ENCODE assay signal across 1 cellular context in the genomic region with DNA sequence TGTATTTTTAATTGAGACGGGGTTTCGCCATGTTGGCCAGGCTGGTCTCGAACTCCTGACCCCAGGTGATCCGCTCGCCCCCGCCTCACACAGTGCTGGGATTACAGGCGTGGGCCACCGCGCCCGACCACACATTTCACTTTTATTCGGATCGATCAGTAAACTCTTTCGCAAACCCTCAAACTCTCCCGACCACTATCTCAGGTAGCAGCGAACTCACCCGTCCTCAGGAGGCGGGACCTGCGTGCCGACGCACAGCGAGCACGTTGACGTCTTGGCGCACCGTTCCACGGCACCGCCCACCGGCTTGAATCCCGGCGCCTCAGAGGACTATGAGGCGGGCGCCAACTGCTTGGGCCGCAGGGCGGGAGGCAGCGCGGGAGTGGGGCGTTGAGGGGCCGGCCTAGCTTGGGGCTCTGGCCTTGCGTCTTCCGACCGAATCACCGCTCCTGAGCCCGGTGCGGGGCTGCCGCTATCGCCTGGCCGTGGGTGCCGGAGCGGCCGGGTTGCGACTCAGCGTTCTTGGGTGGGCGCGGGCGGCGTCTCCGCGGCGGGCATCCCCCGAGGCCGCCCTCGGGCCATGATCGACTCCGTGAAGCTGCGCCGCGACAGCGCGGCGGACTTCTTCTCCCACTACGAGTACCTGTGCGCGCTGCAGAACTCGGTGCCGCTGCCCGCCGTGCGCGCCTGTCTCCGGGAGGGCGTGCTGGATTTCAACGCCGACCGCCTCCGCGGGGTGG.
TF ChIP-seq lines count a peak whose summit lies in the region.

A gene with protein sequence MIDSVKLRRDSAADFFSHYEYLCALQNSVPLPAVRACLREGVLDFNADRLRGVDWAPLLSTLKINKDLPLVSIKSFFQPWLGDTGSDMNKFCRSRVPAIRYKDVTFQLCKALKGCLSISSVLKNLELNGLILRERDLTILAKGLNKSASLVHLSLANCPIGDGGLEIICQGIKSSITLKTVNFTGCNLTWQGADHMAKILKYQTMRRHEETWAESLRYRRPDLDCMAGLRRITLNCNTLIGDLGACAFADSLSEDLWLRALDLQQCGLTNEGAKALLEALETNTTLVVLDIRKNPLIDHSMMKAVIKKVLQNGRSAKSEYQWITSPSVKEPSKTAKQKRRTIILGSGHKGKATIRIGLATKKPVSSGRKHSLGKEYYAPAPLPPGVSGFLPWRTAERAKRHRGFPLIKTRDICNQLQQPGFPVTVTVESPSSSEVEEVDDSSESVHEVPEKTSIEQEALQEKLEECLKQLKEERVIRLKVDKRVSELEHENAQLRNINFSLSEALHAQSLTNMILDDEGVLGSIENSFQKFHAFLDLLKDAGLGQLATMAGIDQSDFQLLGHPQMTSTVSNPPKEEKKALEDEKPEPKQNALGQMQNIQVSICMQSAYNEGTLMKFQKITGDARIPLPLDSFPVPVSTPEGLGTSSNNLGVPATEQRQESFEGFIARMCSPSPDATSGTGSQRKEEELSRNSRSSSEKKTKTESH (plus strand): TSS at position 305 of the 740 bp plus-strand sequence. CDS start 276 bp downstream, at position 581.

TF ChIP-seq in HepG2, 621 proteins besides CTCF, POLR2A, EP300 and RAD21 (continued from another document and continues in another):
- TF ChIP-seq NCOA2 (CRISPR knock-in tag; IDR thresholded peaks at IDR 0.05) (peak; percentile 23; the same call in 1 of the 2 replicates), ZNF17 (CRISPR knock-in tag; IDR thresholded peaks at IDR 0.05) (no peak), EHMT2 (IDR thresholded peaks at IDR 0.05; ENCODE audit: borderline replicate concordance, low read depth, low read length) (0 out of 2 replicates have a peak, but pooled peaks have one; percentile 63), ZNF891 (CRISPR knock-in tag; IDR thresholded peaks at IDR 0.05) (peak; percentile 72), RBAK (CRISPR knock-in tag; IDR thresholded peaks at IDR 0.05) (no peak), CHD4 (IDR thresholded peaks at IDR 0.05; ENCODE audit: borderline replicate concordance, low read length) (no peak; the same call in 1 of the 2 replicates), ISX (CRISPR knock-in tag; conservative IDR thresholded peaks at IDR 0.05) (peak; percentile 74), BRD4 (CRISPR knock-in tag; IDR thresholded peaks at IDR 0.05) (peak; percentile 74), ZNF556 (CRISPR knock-in tag; IDR thresholded peaks at IDR 0.05; ENCODE audit: borderline replicate concordance) (peak; percentile 83; the same call in 1 of the 2 replicates), ZSCAN20 (CRISPR knock-in tag; IDR thresholded peaks at IDR 0.05; ENCODE audit: borderline replicate concordance) (peak; percentile 88; the same call in 1 of the 2 replicates), RAD51 (IDR thresholded peaks at IDR 0.05; ENCODE audit: borderline replicate concordance) (no peak), RCOR2 (CRISPR knock-in tag; IDR thresholded peaks at IDR 0.05) (no peak), FOSL2 (CRISPR knock-in tag; IDR thresholded peaks at IDR 0.05) (no peak; the same call in 1 of the 2 replicates), ZSCAN22 (CRISPR knock-in tag; IDR thresholded peaks at IDR 0.05) (peak; percentile 4; the same call in 1 of the 2 replicates), ZNF570 (CRISPR knock-in tag; IDR thresholded peaks at IDR 0.05; ENCODE audit: borderline replicate concordance) (no peak), ZNF446 (CRISPR knock-in tag; IDR thresholded peaks at IDR 0.05) (peak; percentile 73; the same call in 1 of the 2 replicates), STAG1 (CRISPR knock-in tag; IDR thresholded peaks at IDR 0.05) (peak; percentile 4; the same call in 1 of the 2 replicates), HES4 (CRISPR knock-in tag; IDR thresholded peaks at IDR 0.05; ENCODE audit: borderline replicate concordance) (peak; percentile 48), ZNF205 (CRISPR knock-in tag; IDR thresholded peaks at IDR 0.05) (peak; percentile 61; the same call in 1 of the 2 replicates), ZIK1 (CRISPR knock-in tag; IDR thresholded peaks at IDR 0.05; ENCODE audit: borderline replicate concordance, low read depth) (no peak; the same call in 1 of the 2 replicates), TEAD3 (CRISPR knock-in tag; optimal IDR thresholded peaks at IDR 0.05; ENCODE audit: borderline replicate concordance) (peak; percentile 85), ZNF616 (CRISPR knock-in tag; IDR thresholded peaks at IDR 0.05; ENCODE audit: low read depth) (no peak), ZNF335 (CRISPR knock-in tag; IDR thresholded peaks at IDR 0.05) (peak; percentile 72; the same call in 1 of the 2 replicates)
- TF ChIP-seq, protein P1, sequence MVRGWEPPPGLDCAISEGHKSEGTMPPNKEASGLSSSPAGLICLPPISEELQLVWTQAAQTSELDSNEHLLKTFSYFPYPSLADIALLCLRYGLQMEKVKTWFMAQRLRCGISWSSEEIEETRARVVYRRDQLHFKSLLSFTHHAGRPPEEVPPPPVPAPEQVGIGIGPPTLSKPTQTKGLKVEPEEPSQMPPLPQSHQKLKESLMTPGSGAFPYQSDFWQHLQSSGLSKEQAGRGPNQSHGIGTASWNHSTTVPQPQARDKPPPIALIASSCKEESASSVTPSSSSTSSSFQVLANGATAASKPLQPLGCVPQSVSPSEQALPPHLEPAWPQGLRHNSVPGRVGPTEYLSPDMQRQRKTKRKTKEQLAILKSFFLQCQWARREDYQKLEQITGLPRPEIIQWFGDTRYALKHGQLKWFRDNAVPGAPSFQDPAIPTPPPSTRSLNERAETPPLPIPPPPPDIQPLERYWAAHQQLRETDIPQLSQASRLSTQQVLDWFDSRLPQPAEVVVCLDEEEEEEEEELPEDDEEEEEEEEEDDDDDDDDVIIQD (CRISPR knock-in tag; IDR thresholded peaks at IDR 0.05; ENCODE audit: low read depth): no peak
- TF ChIP-seq, protein P2, sequence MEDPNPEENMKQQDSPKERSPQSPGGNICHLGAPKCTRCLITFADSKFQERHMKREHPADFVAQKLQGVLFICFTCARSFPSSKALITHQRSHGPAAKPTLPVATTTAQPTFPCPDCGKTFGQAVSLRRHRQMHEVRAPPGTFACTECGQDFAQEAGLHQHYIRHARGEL (CRISPR knock-in tag; IDR thresholded peaks at IDR 0.05): no peak
- TF ChIP-seq, protein P3, sequence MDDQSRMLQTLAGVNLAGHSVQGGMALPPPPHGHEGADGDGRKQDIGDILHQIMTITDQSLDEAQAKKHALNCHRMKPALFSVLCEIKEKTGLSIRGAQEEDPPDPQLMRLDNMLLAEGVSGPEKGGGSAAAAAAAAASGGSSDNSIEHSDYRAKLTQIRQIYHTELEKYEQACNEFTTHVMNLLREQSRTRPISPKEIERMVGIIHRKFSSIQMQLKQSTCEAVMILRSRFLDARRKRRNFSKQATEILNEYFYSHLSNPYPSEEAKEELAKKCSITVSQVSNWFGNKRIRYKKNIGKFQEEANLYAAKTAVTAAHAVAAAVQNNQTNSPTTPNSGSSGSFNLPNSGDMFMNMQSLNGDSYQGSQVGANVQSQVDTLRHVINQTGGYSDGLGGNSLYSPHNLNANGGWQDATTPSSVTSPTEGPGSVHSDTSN (CRISPR knock-in tag; IDR thresholded peaks at IDR 0.05; ENCODE audit: borderline replicate concordance): no peak; the same call in 1 of the 2 replicates
- TF ChIP-seq, protein P4, sequence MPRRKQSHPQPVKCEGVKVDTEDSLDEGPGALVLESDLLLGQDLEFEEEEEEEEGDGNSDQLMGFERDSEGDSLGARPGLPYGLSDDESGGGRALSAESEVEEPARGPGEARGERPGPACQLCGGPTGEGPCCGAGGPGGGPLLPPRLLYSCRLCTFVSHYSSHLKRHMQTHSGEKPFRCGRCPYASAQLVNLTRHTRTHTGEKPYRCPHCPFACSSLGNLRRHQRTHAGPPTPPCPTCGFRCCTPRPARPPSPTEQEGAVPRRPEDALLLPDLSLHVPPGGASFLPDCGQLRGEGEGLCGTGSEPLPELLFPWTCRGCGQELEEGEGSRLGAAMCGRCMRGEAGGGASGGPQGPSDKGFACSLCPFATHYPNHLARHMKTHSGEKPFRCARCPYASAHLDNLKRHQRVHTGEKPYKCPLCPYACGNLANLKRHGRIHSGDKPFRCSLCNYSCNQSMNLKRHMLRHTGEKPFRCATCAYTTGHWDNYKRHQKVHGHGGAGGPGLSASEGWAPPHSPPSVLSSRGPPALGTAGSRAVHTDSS (CRISPR knock-in tag; conservative IDR thresholded peaks at IDR 0.05): no peak
- TF ChIP-seq, protein P5, sequence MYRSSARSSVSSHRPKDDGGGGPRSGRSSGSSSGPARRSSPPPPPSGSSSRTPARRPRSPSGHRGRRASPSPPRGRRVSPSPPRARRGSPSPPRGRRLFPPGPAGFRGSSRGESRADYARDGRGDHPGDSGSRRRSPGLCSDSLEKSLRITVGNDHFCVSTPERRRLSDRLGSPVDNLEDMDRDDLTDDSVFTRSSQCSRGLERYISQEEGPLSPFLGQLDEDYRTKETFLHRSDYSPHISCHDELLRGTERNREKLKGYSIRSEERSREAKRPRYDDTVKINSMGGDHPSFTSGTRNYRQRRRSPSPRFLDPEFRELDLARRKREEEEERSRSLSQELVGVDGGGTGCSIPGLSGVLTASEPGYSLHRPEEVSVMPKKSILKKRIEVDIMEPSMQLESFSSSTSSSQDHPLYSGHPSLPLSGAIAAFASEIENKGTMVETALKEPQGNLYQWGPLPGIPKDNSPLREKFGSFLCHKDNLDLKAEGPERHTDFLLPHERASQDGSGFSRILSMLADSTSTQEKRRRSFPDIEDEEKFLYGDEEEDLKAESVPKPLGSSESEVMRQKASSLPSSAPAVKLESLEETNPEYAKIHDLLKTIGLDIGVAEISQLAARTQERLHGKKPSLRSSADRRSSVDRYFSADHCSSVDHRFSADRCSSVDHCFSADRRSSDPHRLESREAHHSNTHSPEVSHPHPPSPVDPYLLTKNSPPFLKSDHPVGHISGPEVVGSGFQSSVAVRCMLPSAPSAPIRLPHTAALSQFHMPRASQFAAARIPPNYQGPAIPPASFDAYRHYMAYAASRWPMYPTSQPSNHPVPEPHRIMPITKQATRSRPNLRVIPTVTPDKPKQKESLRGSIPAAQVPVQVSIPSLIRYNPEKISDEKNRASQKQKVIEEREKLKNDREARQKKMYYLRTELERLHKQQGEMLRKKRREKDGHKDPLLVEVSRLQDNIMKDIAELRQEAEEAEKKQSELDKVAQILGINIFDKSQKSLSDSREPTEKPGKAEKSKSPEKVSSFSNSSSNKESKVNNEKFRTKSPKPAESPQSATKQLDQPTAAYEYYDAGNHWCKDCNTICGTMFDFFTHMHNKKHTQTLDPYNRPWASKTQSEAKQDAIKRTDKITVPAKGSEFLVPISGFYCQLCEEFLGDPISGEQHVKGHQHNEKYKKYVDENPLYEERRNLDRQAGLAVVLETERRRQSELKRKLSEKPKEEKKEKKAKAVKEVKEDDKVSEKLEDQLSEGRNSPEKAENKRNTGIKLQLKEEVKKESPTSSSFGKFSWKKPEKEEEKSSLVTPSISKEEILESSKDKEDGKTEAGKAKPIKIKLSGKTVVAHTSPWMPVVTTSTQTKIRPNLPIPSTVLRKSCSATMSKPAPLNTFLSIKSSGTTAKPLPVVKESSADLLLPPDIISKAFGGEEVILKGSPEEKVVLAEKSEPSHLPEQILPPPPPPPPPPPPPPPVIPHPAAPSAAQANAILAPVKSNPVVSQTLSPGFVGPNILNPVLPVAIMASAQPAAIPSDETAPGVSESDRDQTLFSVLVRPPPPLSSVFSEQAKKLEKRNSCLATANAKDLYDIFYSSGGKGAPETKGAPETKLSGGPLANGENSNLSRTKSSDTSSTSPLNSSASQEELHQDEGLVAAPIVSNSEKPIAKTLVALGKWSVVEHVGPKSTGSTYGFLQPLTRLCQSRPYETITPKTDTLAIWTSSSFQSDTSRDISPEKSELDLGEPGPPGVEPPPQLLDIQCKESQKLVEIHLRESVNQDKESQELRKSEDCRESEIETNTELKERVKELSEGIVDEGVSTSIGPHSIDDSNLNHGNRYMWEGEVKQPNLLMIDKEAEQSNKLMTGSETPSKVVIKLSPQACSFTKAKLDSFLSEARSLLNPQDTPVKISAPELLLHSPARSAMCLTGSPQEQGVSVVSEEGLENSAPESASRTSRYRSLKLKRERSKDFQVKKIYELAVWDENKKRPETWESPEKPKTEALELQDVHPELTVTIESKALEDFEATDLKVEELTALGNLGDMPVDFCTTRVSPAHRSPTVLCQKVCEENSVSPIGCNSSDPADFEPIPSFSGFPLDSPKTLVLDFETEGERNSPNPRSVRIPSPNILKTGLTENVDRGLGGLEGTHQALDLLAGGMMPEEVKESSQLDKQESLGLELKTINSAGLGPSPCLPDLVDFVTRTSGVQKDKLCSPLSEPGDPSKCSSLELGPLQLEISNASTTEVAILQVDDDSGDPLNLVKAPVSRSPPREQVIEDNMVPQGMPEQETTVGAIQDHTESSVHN (CRISPR knock-in tag; IDR thresholded peaks at IDR 0.05): no peak
- TF ChIP-seq, protein P6, sequence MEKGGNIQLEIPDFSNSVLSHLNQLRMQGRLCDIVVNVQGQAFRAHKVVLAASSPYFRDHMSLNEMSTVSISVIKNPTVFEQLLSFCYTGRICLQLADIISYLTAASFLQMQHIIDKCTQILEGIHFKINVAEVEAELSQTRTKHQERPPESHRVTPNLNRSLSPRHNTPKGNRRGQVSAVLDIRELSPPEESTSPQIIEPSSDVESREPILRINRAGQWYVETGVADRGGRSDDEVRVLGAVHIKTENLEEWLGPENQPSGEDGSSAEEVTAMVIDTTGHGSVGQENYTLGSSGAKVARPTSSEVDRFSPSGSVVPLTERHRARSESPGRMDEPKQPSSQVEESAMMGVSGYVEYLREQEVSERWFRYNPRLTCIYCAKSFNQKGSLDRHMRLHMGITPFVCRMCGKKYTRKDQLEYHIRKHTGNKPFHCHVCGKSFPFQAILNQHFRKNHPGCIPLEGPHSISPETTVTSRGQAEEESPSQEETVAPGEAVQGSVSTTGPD (CRISPR knock-in tag; IDR thresholded peaks at IDR 0.05): no peak
- TF ChIP-seq, protein P7, sequence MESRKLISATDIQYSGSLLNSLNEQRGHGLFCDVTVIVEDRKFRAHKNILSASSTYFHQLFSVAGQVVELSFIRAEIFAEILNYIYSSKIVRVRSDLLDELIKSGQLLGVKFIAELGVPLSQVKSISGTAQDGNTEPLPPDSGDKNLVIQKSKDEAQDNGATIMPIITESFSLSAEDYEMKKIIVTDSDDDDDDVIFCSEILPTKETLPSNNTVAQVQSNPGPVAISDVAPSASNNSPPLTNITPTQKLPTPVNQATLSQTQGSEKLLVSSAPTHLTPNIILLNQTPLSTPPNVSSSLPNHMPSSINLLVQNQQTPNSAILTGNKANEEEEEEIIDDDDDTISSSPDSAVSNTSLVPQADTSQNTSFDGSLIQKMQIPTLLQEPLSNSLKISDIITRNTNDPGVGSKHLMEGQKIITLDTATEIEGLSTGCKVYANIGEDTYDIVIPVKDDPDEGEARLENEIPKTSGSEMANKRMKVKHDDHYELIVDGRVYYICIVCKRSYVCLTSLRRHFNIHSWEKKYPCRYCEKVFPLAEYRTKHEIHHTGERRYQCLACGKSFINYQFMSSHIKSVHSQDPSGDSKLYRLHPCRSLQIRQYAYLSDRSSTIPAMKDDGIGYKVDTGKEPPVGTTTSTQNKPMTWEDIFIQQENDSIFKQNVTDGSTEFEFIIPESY (CRISPR knock-in tag; IDR thresholded peaks at IDR 0.05): no peak
- TF ChIP-seq, protein P8, sequence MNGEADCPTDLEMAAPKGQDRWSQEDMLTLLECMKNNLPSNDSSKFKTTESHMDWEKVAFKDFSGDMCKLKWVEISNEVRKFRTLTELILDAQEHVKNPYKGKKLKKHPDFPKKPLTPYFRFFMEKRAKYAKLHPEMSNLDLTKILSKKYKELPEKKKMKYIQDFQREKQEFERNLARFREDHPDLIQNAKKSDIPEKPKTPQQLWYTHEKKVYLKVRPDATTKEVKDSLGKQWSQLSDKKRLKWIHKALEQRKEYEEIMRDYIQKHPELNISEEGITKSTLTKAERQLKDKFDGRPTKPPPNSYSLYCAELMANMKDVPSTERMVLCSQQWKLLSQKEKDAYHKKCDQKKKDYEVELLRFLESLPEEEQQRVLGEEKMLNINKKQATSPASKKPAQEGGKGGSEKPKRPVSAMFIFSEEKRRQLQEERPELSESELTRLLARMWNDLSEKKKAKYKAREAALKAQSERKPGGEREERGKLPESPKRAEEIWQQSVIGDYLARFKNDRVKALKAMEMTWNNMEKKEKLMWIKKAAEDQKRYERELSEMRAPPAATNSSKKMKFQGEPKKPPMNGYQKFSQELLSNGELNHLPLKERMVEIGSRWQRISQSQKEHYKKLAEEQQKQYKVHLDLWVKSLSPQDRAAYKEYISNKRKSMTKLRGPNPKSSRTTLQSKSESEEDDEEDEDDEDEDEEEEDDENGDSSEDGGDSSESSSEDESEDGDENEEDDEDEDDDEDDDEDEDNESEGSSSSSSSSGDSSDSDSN (CRISPR knock-in tag; IDR thresholded peaks at IDR 0.05): peak; percentile 97
